28 cellular contexts compared by ENCODE assay signal in the genomic region with DNA sequence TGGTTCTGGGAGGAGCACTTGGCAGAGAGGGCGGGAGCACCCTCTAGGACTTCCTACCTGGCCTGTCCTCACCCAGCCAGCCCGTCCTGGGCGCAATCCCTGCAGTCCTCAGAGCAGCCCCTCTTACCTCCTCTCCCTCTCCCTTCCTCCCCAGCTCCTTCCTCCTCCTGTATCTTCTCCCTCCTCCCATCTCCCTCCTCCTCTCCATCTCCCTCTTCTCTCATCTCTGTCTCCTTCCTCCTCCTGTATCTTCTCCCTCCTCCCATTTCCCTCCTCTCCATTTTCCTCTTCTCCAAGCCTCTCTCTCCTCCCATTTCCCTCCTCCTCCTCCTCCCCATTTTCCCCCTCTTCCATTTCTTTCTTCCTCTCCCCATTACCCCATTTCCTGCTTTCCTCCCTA.
"Had no signal": no experiment of that assay in that cellular context is flagged by ENCODE, and none has a peak within 500 bp of the region (broad histone marks: within the 10 kb centered on the region; RNA-seq: fewer than 3 reads in every experiment).

No MANE protein-coding gene starts in this region.

- H3K4me1 Mint-ChIP-seq: activated naive CD8-positive, alpha-beta T cell treated with anti-CD3 and anti-CD28 coated beads, Interleukin-2, amount 50 U/mL, for 24 hours had no signal

- H3K9me3 Mint-ChIP-seq: activated CD4-positive, alpha-beta T cell treated with anti-CD3 and anti-CD28 coated beads, Interleukin-2, amount 10 ng/mL, durations not matched to agents 24 days and 14 days; activated naive CD4-positive, alpha-beta T cell treated with anti-CD3 and anti-CD28 coated beads, Interleukin-2, amount 10 ng/mL, durations not matched to agents 7 days and 5 days; activated naive CD8-positive, alpha-beta T cell treated with anti-CD3 and anti-CD28 coated beads, Interleukin-2, amount 50 U/mL, for 24 hours; activated T-cell treated with anti-CD3 and anti-CD28 coated beads, Interleukin-2, amount 50 U/mL, for 4 hours; activated T-helper 1 cell treated with anti-CD3 and anti-CD28 coated beads, Interleukin-12 subunit alpha, Interleukin-12 subunit beta, Interleukin-2, Interleukin-4 antibody, amounts not matched to agents 30 ng/mL and 10 ng/mL and 1 ng/mL, durations not matched to agents 14 hours and 24 hours and 36 hours; T-helper 1 cell treated with Interleukin-12 subunit alpha and Interleukin-12 subunit beta and Interleukin-4 antibody, amounts not matched to agents 30 μg/mL and 1 μg/mL, for 36 hours had no signal

- ATAC-seq: activated naive CD8-positive, alpha-beta T cell treated with anti-CD3 and anti-CD28 coated beads, Interleukin-2, amount 50 U/mL, for 24 hours; activated T-cell treated with anti-CD3 and anti-CD28 coated beads, Interleukin-2, amount 50 U/mL, for 4 hours had no signal

- H3K4me3 Mint-ChIP-seq: activated CD4-positive, alpha-beta T cell treated with anti-CD3 and anti-CD28 coated beads, Interleukin-2, amount 10 ng/mL, durations not matched to agents 24 days and 14 days; activated naive CD4-positive, alpha-beta T cell treated with anti-CD3 and anti-CD28 coated beads, Interleukin-2, amount 10 ng/mL, durations not matched to agents 7 days and 5 days; activated naive CD8-positive, alpha-beta T cell; activated naive CD8-positive, alpha-beta T cell treated with anti-CD3 and anti-CD28 coated beads, Interleukin-2, amount 50 U/mL, for 24 hours; activated T-cell treated with anti-CD3 and anti-CD28 coated beads, Interleukin-2, amount 50 U/mL, for 4 hours; activated T-helper 1 cell treated with anti-CD3 and anti-CD28 coated beads, Interleukin-12 subunit alpha, Interleukin-12 subunit beta, Interleukin-2, Interleukin-4 antibody, amounts not matched to agents 30 ng/mL and 10 ng/mL and 1 ng/mL, durations not matched to agents 14 hours and 24 hours and 36 hours; brain; T-helper 1 cell treated with Interleukin-12 subunit alpha and Interleukin-12 subunit beta and Interleukin-4 antibody, amounts not matched to agents 30 μg/mL and 1 μg/mL, for 36 hours had no signal

- H3K27me3 Mint-ChIP-seq: activated CD4-positive, alpha-beta T cell treated with anti-CD3 and anti-CD28 coated beads, Interleukin-2, amount 10 ng/mL, durations not matched to agents 24 days and 14 days; activated naive CD8-positive, alpha-beta T cell; activated naive CD8-positive, alpha-beta T cell treated with anti-CD3 and anti-CD28 coated beads, Interleukin-2, amount 50 U/mL, for 24 hours had no signal

- H3K27ac Mint-ChIP-seq: activated CD4-positive, alpha-beta T cell treated with anti-CD3 and anti-CD28 coated beads, Interleukin-2, amount 10 ng/mL, durations not matched to agents 24 days and 14 days; activated naive CD4-positive, alpha-beta T cell treated with anti-CD3 and anti-CD28 coated beads, Interleukin-2, amount 10 ng/mL, durations not matched to agents 7 days and 5 days; activated naive CD8-positive, alpha-beta T cell; activated naive CD8-positive, alpha-beta T cell treated with anti-CD3 and anti-CD28 coated beads, Interleukin-2, amount 50 U/mL, for 24 hours; activated T-helper 1 cell treated with anti-CD3 and anti-CD28 coated beads, Interleukin-12 subunit alpha, Interleukin-12 subunit beta, Interleukin-2, Interleukin-4 antibody, amounts not matched to agents 30 ng/mL and 10 ng/mL and 1 ng/mL, durations not matched to agents 14 hours and 24 hours and 36 hours; brain; T-helper 1 cell treated with Interleukin-12 subunit alpha and Interleukin-12 subunit beta and Interleukin-4 antibody, amounts not matched to agents 30 μg/mL and 1 μg/mL, for 36 hours had no signal

- DNase-seq: activated CD4-positive, alpha-beta T cell treated with anti-CD3 and anti-CD28 coated beads, Interleukin-2, amount 10 ng/mL, durations not matched to agents 24 days and 14 days; activated CD4-positive, alpha-beta T cell treated with anti-CD3 and anti-CD28 coated beads, Interleukin-2, amount 50 U/mL, for 4 hours; activated CD8-positive, alpha-beta memory T cell treated with anti-CD3 and anti-CD28 coated beads, Interleukin-2, amount 50 U/mL, for 4 hours; activated gamma-delta T cell treated with Interleukin-2 at 50 U/mL for 16 hours; activated naive CD4-positive, alpha-beta T cell treated with anti-CD3 and anti-CD28 coated beads, Interleukin-2, amount 10 ng/mL, durations not matched to agents 7 days and 5 days; activated naive CD8-positive, alpha-beta T cell treated with anti-CD3 and anti-CD28 coated beads, Interleukin-2, amount 50 U/mL, for 24 hours; activated T-cell treated with anti-CD3 and anti-CD28 coated beads for 4 hours; activated T-cell treated with anti-CD3 and anti-CD28 coated beads, Interleukin-2, amount 50 U/mL, for 4 hours; anterior cingulate cortex; caudate nucleus; Kasumi-1; MM.1S; MV-4-11; NCI-H1092; NCI-H1436 treated with DMSO at 0.1 percent for 48 hours; NCI-H1694 treated with DMSO at 0.1 percent for 48 hours; NCI-H2029; NCI-H345; NCI-H524 treated with DMSO at 0.1 percent for 48 hours; Peyer's patch; RPMI8226; SHP77 treated with DMSO at 0.1 percent for 48 hours; SK-N-SH; T-helper 9 cell had no signal

- H3K36me3 Mint-ChIP-seq: activated naive CD4-positive, alpha-beta T cell treated with anti-CD3 and anti-CD28 coated beads, Interleukin-2, amount 10 ng/mL, durations not matched to agents 7 days and 5 days; activated naive CD8-positive, alpha-beta T cell had no signal
